In genomic region chr18:3451989-3452749, GRCh38 we compare ENCODE assay signal across 8 cellular contexts. TPM values are rescaled to one million over a fixed set of nuclear protein-coding genes. Genes with fewer than 3 reads are reported as not detected.
A peak's percentile ranks its signal among the peaks of the same experiment; 100 is the strongest.
DNase-seq lines count a peak whose midpoint lies in the region; ATAC-seq and TF ChIP-seq lines count a peak whose summit lies in the region.

No MANE protein-coding gene starts in this region.

- peak overlapping the region; percentile 99 for H3K27ac Mint-ChIP-seq in activated naive CD8-positive, alpha-beta T cell treated with anti-CD3 and anti-CD28 coated beads for 36 hours

- peak overlapping the region; percentile 84 for H3K4me3 Mint-ChIP-seq in activated naive CD8-positive, alpha-beta T cell treated with anti-CD3 and anti-CD28 coated beads for 36 hours

- DNase-seq in EH (ENCODE audit: low read depth) (peak; percentile 71), left cardiac atrium (peak; percentile 53), retina (peak; percentile 75)
- peak; percentile 57 for DNase-seq in activated naive CD8-positive, alpha-beta T cell treated with anti-CD3 and anti-CD28 coated beads for 36 hours

- no peaks in the 10 kb centered on the region for H3K27me3 Mint-ChIP-seq in activated naive CD8-positive, alpha-beta T cell treated with anti-CD3 and anti-CD28 coated beads for 36 hours

- H3K36me3 Mint-ChIP-seq in activated naive CD8-positive, alpha-beta T cell treated with anti-CD3 and anti-CD28 coated beads for 36 hours: peaks cover 17% of the 10 kb centered on the region

- intact Hi-C loops in left cardiac atrium (cut with DNase I): loop anchor here (2.0 to 10.0 kb wide), 3 partner anchors 167 to 213 kb away; no protein-coding TSS in a partner anchor

- peaks cover 35% of the 10 kb centered on the region for H3K4me1 Mint-ChIP-seq in activated naive CD8-positive, alpha-beta T cell treated with anti-CD3 and anti-CD28 coated beads for 36 hours

- ATAC-seq in left cardiac atrium (no peak), GM19467 (IDR thresholded peaks at IDR 0.05; ENCODE audit: unreplicated experiment) (no peak), GM19452 (IDR thresholded peaks at IDR 0.05; ENCODE audit: unreplicated experiment) (no peak), HG03442 (IDR thresholded peaks at IDR 0.05; ENCODE audit: unreplicated experiment) (no peak)

- no peaks in the 10 kb centered on the region for H3K9me3 Mint-ChIP-seq in activated naive CD8-positive, alpha-beta T cell treated with anti-CD3 and anti-CD28 coated beads for 36 hours

TF ChIP-seq in PFSK-1, 5 proteins besides CTCF, POLR2A, EP300 and RAD21:
- TF ChIP-seq SIN3A (IDR thresholded peaks at IDR 0.05; ENCODE audit: borderline replicate concordance, insufficient read depth, low read length): 0 out of 2 replicates have a peak, but pooled peaks have one; percentile 15
- no peak; the same call in 1 of the 2 replicates for TF ChIP-seq TAF1 (IDR thresholded peaks at IDR 0.05; ENCODE audit: borderline replicate concordance, insufficient read depth, low read length)

RNA-seq across cellular contexts. Expression of gene TGIF1, which starts 2.2 kb away (rescaled TPM):
- polyA plus RNA-seq in PFSK-1 (2012; ENCODE audit: insufficient read length, low read depth): 41.2 TPM
- 10 to 100 TPM; 18.8 to 21.2 TPM for total RNA-seq in activated naive CD8-positive, alpha-beta T cell treated with anti-CD3 and anti-CD28 coated beads for 36 hours
- 10 to 100 TPM; 12.0 to 22.9 TPM for total RNA-seq in left cardiac atrium
